8 cellular contexts compared by ENCODE assay signal in the genomic region with DNA sequence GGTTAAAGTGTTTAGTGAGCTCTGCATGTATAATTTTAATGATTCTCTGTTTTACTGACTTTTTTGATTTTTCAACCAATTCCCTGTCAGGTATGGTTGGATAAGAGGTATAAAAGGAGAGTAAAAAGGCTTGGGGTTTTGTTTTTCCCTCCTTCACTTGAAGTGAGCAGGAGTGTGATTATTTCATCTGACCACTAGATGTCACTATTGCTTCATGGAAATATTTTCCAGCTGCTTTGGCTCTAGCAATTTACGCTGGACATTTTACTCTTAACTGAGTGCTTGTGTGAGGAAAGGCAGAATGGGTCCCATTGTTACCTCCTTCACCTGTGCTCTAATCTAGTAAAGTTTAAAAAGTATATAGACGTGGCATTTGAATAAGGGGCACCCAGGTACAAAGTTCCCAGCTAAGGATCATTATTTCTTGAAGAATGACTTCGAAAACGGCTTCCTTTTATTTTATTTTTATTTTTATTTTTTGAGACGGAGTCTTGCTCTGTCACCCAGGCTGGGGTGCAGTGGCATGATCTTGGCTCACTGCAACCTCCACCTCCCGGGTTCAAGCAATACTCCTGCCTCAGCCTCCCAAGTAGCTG.
DNase-seq lines count a peak whose midpoint lies in the region; ATAC-seq and TF ChIP-seq lines count a peak whose summit lies in the region.

No MANE protein-coding gene starts in this region.

- peak; percentile 56 for ATAC-seq in GM21515 (IDR thresholded peaks at IDR 0.05; ENCODE audit: unreplicated experiment)
- 0 out of 3 replicates have a peak, but pooled peaks have one; percentile 28 for ATAC-seq in RWPE2 (ENCODE audit: low read depth)

- no peaks in the 10 kb centered on the region for H3K27me3 ChIP-seq in RWPE2 (ENCODE audit: insufficient read depth, poor library complexity, severe bottlenecking)

- TF ChIP-seq CTCF in RWPE2 (IDR thresholded peaks at IDR 0.05; ENCODE audit: poor library complexity, severe bottlenecking) (peak; percentile 85), endothelial cell (IDR thresholded peaks at IDR 0.05; ENCODE audit: unreplicated experiment) (peak; percentile 96)

- no peaks in the 10 kb centered on the region for H3K9me3 Mint-ChIP-seq in endothelial cell (ENCODE audit: unreplicated experiment)

- H3K4me1 Mint-ChIP-seq in endothelial cell (ENCODE audit: unreplicated experiment), result no peaks in the 10 kb centered on the region

- peaks cover 26% of the 10 kb centered on the region for H3K4me1 ChIP-seq in RWPE2 (ENCODE audit: insufficient read depth, poor library complexity, severe bottlenecking)

- H3K36me3 Mint-ChIP-seq in endothelial cell (ENCODE audit: low read depth, unreplicated experiment), result no peaks in the 10 kb centered on the region

- H3K4me3 Mint-ChIP-seq in endothelial cell (ENCODE audit: unreplicated experiment), result no peak overlapping the region

- H3K36me3 ChIP-seq in RWPE2 (ENCODE audit: low read depth), result no peaks in the 10 kb centered on the region

- no peaks in the 10 kb centered on the region for H3K9me3 ChIP-seq in RWPE2 (ENCODE audit: severe bottlenecking)

- peak; percentile 58 for DNase-seq in DMS153 (lab: John Stamatoyannopoulos, UW)
- peak; percentile 35 for DNase-seq in MV-4-11 (lab: John Stamatoyannopoulos, UW)
- no peak for DNase-seq in RWPE2 (ENCODE audit: low spot score)
- no peak for DNase-seq in endothelial cell (ENCODE audit: low spot score)
- peak; percentile 78 for DNase-seq in midbrain (lab: John Stamatoyannopoulos, UW)
- DNase-seq in KG1 (lab: John Stamatoyannopoulos, UW), result no peak
- no peak for DNase-seq in activated T-cell treated with anti-CD3 and anti-CD28 coated beads, Interleukin-2, amount 50 U/mL, for 48 hours

- H3K27ac ChIP-seq in RWPE2 (ENCODE audit: poor library complexity, severe bottlenecking), result no peak overlapping the region

- H3K4me3 ChIP-seq in RWPE2 (ENCODE audit: severe bottlenecking), result no peak overlapping the region

- no peak overlapping the region for H3K27ac Mint-ChIP-seq in endothelial cell (ENCODE audit: unreplicated experiment)

- H3K27me3 Mint-ChIP-seq in endothelial cell (ENCODE audit: unreplicated experiment), result no peaks in the 10 kb centered on the region

Comparison
In these comparisons a context has a peak if more than half of its experiments do, and no peak if none do; other contexts are left out.
1. DNase-seq: peak in DMS153 (single experiment), MV-4-11 (single experiment) and midbrain (single experiment); none in RWPE2 (single experiment), endothelial cell (single experiment), KG1 (single experiment) and activated T-cell treated with anti-CD3 and anti-CD28 coated beads, Interleukin-2, amount 50 U/mL, for 48 hours (0 of 2).